ENCODE assay signal across 8 cellular contexts in the genomic region with DNA sequence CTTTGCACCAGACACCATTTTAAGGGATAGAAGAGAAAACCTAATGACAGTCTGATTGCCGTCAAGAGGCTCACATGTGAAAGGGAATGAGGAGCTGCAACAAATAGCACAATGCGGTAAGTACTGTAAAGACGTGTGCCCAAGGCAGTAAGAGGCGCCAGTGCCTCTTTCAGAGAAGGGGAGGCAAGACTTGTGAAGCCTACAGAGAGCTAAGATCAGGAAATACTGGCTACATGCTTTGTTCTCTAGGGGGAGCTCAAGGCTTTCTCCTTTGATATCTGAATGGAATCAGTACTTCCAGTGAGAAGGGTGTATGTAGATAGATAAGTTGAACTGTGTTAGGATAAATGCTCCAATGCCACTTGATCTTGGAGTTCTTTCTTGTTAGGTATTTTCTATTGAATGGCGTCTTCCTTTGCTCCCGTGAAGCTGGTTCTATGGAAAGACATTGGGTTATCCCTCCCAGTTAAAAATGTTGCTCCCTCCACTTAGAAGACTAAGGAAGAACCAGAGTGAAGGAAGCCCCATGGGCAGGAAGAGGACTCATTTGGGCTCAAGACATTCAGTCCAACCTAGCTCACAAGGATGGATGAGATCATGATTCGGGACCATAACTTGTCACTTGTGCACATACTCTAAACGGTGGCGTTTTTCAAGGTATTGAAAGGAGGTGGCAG. TPM values are rescaled to one million over a fixed set of nuclear protein-coding genes. Genes with fewer than 3 reads are reported as not detected.
DNase-seq lines count a peak whose midpoint lies in the region; ATAC-seq and TF ChIP-seq lines count a peak whose summit lies in the region.

No MANE protein-coding gene starts in this region.

- no peaks in the 10 kb centered on the region for H3K36me3 Mint-ChIP-seq in activated CD8-positive, alpha-beta memory T cell treated with anti-CD3 and anti-CD28 coated beads, Interleukin-2, amount 10 ng/mL, durations not matched to agents 7 days and 5 days
- no peaks in the 10 kb centered on the region for H3K36me3 Mint-ChIP-seq in brain
- no peaks in the 10 kb centered on the region for H3K36me3 Mint-ChIP-seq in stimulated activated memory B cell treated with anti-CD40 and anti-IgM and Interleukin-4, amounts not matched to agents 10 μg/mL and 1 μg/mL and 100 μg/mL, for 72 hours

- no peaks in the 10 kb centered on the region for H3K9me3 Mint-ChIP-seq in activated CD8-positive, alpha-beta memory T cell treated with anti-CD3 and anti-CD28 coated beads, Interleukin-2, amount 10 ng/mL, durations not matched to agents 7 days and 5 days (ENCODE audit: low read depth)
- H3K9me3 Mint-ChIP-seq in brain = no peaks in the 10 kb centered on the region
- H3K9me3 Mint-ChIP-seq in stimulated activated memory B cell treated with anti-CD40 and anti-IgM and Interleukin-4, amounts not matched to agents 10 μg/mL and 1 μg/mL and 100 μg/mL, for 72 hours = no peaks in the 10 kb centered on the region

- no peak overlapping the region for H3K27ac Mint-ChIP-seq in activated CD8-positive, alpha-beta memory T cell treated with anti-CD3 and anti-CD28 coated beads, Interleukin-2, amount 10 ng/mL, durations not matched to agents 7 days and 5 days
- no peak overlapping the region for H3K27ac Mint-ChIP-seq in brain
- no peak overlapping the region for H3K27ac Mint-ChIP-seq in stimulated activated memory B cell treated with anti-CD40 and anti-IgM and Interleukin-4, amounts not matched to agents 10 μg/mL and 1 μg/mL and 100 μg/mL, for 72 hours

- H3K4me3 Mint-ChIP-seq in activated CD8-positive, alpha-beta memory T cell treated with anti-CD3 and anti-CD28 coated beads, Interleukin-2, amount 10 ng/mL, durations not matched to agents 7 days and 5 days = no peak overlapping the region
- no peak overlapping the region for H3K4me3 Mint-ChIP-seq in brain
- no peak overlapping the region for H3K4me3 Mint-ChIP-seq in stimulated activated memory B cell treated with anti-CD40 and anti-IgM and Interleukin-4, amounts not matched to agents 10 μg/mL and 1 μg/mL and 100 μg/mL, for 72 hours

- ATAC-seq in activated CD8-positive, alpha-beta memory T cell treated with anti-CD3 and anti-CD28 coated beads, Interleukin-2, amount 10 ng/mL, durations not matched to agents 7 days and 5 days = peak; percentile 67
- ATAC-seq in GM21717 (IDR thresholded peaks at IDR 0.05; ENCODE audit: unreplicated experiment) = peak; percentile 94
- ATAC-seq in stimulated activated memory B cell treated with anti-CD40 and anti-IgM and Interleukin-4, amounts not matched to agents 10 μg/mL and 1 μg/mL and 100 μg/mL, for 72 hours = peak; percentile 75

- H3K4me1 Mint-ChIP-seq in activated CD8-positive, alpha-beta memory T cell treated with anti-CD3 and anti-CD28 coated beads, Interleukin-2, amount 10 ng/mL, durations not matched to agents 7 days and 5 days = no peaks in the 10 kb centered on the region
- no peaks in the 10 kb centered on the region for H3K4me1 Mint-ChIP-seq in brain
- no peaks in the 10 kb centered on the region for H3K4me1 Mint-ChIP-seq in stimulated activated memory B cell treated with anti-CD40 and anti-IgM and Interleukin-4, amounts not matched to agents 10 μg/mL and 1 μg/mL and 100 μg/mL, for 72 hours

- DNase-seq in activated CD8-positive, alpha-beta memory T cell treated with anti-CD3 and anti-CD28 coated beads, Interleukin-2, amount 10 ng/mL, durations not matched to agents 7 days and 5 days = no peak
- DNase-seq in activated CD8-positive, alpha-beta memory T cell treated with anti-CD3 and anti-CD28 coated beads, Interleukin-2, amount 50 U/mL, for 48 hours = no peak
- peak in 57 of 76 experiments; percentile 1 to 82 (median 40) for DNase-seq in HUDEP-2 (lab: John Stamatoyannopoulos, UW; ENCODE audit: unreplicated experiment in 76 of 76)
- peak; percentile 73 for DNase-seq in NCI-H82 treated with DMSO at 0.1 percent for 48 hours (lab: John Stamatoyannopoulos, UW; ENCODE audit: unreplicated experiment)
- peak; percentile 68 for DNase-seq in iPS-NIHi11 (ENCODE audit: low spot score)

- peaks cover 24% of the 10 kb centered on the region for H3K27me3 Mint-ChIP-seq in activated CD8-positive, alpha-beta memory T cell treated with anti-CD3 and anti-CD28 coated beads, Interleukin-2, amount 10 ng/mL, durations not matched to agents 7 days and 5 days
- H3K27me3 Mint-ChIP-seq in brain = peaks cover 13% of the 10 kb centered on the region
- peaks cover 9% of the 10 kb centered on the region for H3K27me3 Mint-ChIP-seq in stimulated activated memory B cell treated with anti-CD40 and anti-IgM and Interleukin-4, amounts not matched to agents 10 μg/mL and 1 μg/mL and 100 μg/mL, for 72 hours

- TF ChIP-seq CTCF in brain (conservative IDR thresholded peaks at IDR 0.05) = peak; percentile 78 to 80

- CTCF ChIA-PET in activated CD8-positive, alpha-beta memory T cell treated with anti-CD3 and anti-CD28 coated beads, Interleukin-2, amount 10 ng/mL, durations not matched to agents 7 days and 5 days (lab: Charles Lee) = interaction anchor here (0.8 to 2.1 kb wide), 15 partner anchors 9 to 108 kb away, joined by 3 to 31 read pairs (median 3); a partner anchor contains a TSS

RNA-seq across cellular contexts. Expression of a gene that starts 23.5 kb away (rescaled TPM):
- not detected for total RNA-seq in activated CD8-positive, alpha-beta memory T cell treated with anti-CD3 and anti-CD28 coated beads, Interleukin-2, amount 10 ng/mL, durations not matched to agents 7 days and 5 days
- polyA plus RNA-seq in brain (ENCODE audit: insufficient read depth, low read depth, low replicate concordance) = 0.66 TPM

Comparison
In these comparisons a context has a peak if more than half of its experiments do, and no peak if none do; other contexts are left out.
1. DNase-seq: peak in HUDEP-2 (57 of 76), NCI-H82 treated with DMSO at 0.1 percent for 48 hours (single experiment) and iPS-NIHi11 (single experiment); none in activated CD8-positive, alpha-beta memory T cell treated with anti-CD3 and anti-CD28 coated beads, Interleukin-2, amount 10 ng/mL, durations not matched to agents 7 days and 5 days (single experiment) and activated CD8-positive, alpha-beta memory T cell treated with anti-CD3 and anti-CD28 coated beads, Interleukin-2, amount 50 U/mL, for 48 hours (single experiment).
2. Peak in every context shown above with its lines, with median percentiles within 50 percentile points of each other: ATAC-seq.